In the genomic region with DNA sequence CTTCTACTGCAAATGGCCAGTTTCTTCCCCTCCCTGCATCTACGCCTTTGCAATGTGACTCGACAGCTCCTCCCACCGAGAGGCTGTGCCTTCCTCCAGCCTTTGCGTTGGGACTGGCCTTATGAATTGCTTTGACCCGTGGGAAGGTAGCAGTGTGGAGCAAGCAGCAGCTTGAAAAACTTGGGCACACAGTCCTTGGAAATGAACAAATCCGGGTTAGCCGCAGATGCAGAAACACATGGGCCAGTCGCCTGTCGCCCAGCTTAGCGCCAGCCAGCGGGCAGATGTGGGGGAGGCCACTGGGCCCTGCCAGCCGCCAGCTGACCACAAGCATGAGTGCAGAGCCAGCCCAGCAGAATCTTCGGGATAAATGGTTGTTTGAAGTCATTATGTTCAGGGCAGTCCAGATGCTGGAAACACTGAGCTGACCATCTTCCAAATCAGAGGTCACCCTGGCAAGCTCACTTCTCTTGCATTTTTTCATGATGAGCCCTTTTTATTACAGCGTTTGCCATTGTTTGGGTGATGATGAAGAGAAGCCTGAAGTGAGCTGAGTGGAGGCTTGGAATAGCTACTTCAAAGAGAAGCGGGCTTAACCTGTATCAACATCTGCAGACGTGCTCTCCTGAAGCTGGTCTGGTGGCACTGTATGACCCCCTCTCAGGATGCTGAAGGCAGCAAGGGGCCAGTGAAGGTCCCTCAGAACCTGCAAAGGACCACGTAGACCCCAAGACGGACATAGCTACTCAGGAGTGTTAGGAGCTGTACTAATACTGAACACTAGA, we compare ENCODE assay signal across 1 cellular context.
TF ChIP-seq lines count a peak whose summit lies in the region.

No MANE protein-coding gene starts in this region.

TF ChIP-seq in WTC11, 78 proteins besides CTCF, POLR2A, EP300 and RAD21 (continued from another document):
- TF ChIP-seq ZNF121 (CRISPR knock-in tag; IDR thresholded peaks at IDR 0.05) (no peak), TCF7 (CRISPR knock-in tag; IDR thresholded peaks at IDR 0.05; ENCODE audit: low read depth) (no peak), SMAD3 (CRISPR knock-in tag; IDR thresholded peaks at IDR 0.05; ENCODE audit: borderline replicate concordance) (no peak)
- TF ChIP-seq, protein P1, sequence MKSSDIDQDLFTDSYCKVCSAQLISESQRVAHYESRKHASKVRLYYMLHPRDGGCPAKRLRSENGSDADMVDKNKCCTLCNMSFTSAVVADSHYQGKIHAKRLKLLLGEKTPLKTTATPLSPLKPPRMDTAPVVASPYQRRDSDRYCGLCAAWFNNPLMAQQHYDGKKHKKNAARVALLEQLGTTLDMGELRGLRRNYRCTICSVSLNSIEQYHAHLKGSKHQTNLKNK (CRISPR knock-in tag; IDR thresholded peaks at IDR 0.05), result no peak
- TF ChIP-seq, protein P2, sequence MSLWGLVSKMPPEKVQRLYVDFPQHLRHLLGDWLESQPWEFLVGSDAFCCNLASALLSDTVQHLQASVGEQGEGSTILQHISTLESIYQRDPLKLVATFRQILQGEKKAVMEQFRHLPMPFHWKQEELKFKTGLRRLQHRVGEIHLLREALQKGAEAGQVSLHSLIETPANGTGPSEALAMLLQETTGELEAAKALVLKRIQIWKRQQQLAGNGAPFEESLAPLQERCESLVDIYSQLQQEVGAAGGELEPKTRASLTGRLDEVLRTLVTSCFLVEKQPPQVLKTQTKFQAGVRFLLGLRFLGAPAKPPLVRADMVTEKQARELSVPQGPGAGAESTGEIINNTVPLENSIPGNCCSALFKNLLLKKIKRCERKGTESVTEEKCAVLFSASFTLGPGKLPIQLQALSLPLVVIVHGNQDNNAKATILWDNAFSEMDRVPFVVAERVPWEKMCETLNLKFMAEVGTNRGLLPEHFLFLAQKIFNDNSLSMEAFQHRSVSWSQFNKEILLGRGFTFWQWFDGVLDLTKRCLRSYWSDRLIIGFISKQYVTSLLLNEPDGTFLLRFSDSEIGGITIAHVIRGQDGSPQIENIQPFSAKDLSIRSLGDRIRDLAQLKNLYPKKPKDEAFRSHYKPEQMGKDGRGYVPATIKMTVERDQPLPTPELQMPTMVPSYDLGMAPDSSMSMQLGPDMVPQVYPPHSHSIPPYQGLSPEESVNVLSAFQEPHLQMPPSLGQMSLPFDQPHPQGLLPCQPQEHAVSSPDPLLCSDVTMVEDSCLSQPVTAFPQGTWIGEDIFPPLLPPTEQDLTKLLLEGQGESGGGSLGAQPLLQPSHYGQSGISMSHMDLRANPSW (CRISPR knock-in tag; conservative IDR thresholded peaks at IDR 0.05; ENCODE audit: low read depth), result no peak
TF ChIP-seq in WTC11: peak in this region for 0.
